ENCODE assay signal across 26 cellular contexts in the genomic region with DNA sequence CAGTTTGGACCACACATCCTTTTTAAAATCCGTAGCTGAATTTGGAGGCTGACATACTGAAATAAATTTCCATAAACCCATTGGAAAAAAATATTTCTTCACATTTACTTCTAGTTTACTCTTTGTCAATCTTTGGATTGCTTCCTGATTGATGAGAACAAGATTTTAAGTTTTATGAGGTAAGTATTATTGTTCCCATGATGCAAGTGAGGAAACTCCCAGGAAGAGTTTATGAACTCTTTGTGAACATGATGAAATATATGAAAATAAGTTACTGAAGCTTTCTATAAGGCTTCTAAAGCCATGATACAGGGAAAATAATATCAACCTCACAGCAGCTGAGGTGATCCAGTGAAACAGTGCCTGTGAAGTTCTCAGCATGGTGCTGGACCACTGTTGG.
"Had no signal": no experiment of that assay in that cellular context is flagged by ENCODE, and none has a peak within 500 bp of the region (broad histone marks: within the 10 kb centered on the region; RNA-seq: fewer than 3 reads in every experiment).

No MANE protein-coding gene starts in this region.

- DNase-seq: activated CD4-positive, alpha-beta T cell treated with anti-CD3 and anti-CD28 coated beads for 1 hour; activated CD4-positive, alpha-beta T cell treated with anti-CD3 and anti-CD28 coated beads, Interleukin-2, amount 10 ng/mL, durations not matched to agents 24 days and 14 days; activated CD4-positive, alpha-beta T cell treated with anti-CD3 and anti-CD28 coated beads, Interleukin-2, amount 50 U/mL, for 48 hours; activated CD8-positive, alpha-beta memory T cell treated with anti-CD3 and anti-CD28 coated beads, Interleukin-2, amount 10 ng/mL, durations not matched to agents 7 days and 5 days; activated effector memory CD4-positive, alpha-beta T cell treated with anti-CD3 and anti-CD28 coated beads, Interleukin-2, amount 50 U/mL, for 16 hours; activated naive CD4-positive, alpha-beta T cell treated with Interleukin-2 at 50 U/mL for 16 hours; activated naive CD8-positive, alpha-beta T cell treated with anti-CD3 and anti-CD28 coated beads, Interleukin-2, amount 50 U/mL, for 24 hours; activated T-cell treated with anti-CD3 and anti-CD28 coated beads, Interleukin-2, amount 50 U/mL, for 4 hours; amygdala; brain microvascular endothelial cell; caudate nucleus; NCI-H1092; NCI-H1417; NCI-H1930; NCI-H2171; NCI-H2227 treated with DMSO at 0.1 percent for 48 hours; NCI-H446 treated with DMSO at 0.1 percent for 48 hours; NCI-H524 treated with DMSO at 0.1 percent for 48 hours; NCI-H748 treated with DMSO at 0.1 percent for 48 hours; OCI-M1; Peyer's patch; SHP77 treated with DMSO at 0.1 percent for 48 hours had no signal

- H3K4me3 ChIP-seq: Peyer's patch had no signal

- H3K27ac ChIP-seq: brain microvascular endothelial cell, KMS-11, Peyer's patch had no signal

- H3K9me3 ChIP-seq: Peyer's patch had no signal

- H3K4me1 ChIP-seq: Peyer's patch had no signal

- ATAC-seq: activated CD8-positive, alpha-beta memory T cell treated with anti-CD3 and anti-CD28 coated beads, Interleukin-2, amount 10 ng/mL, durations not matched to agents 7 days and 5 days; activated naive CD4-positive, alpha-beta T cell treated with anti-CD3 and anti-CD28 coated beads, Interleukin-2, amount 50 U/mL, for 72 hours; activated naive CD8-positive, alpha-beta T cell treated with anti-CD3 and anti-CD28 coated beads, Interleukin-2, amount 50 U/mL, for 24 hours; activated T-cell treated with anti-CD3 and anti-CD28 coated beads, Interleukin-2, amount 50 U/mL, for 4 hours; WTC11 had no signal

- H3K36me3 ChIP-seq: brain microvascular endothelial cell, Peyer's patch had no signal

- H3K27me3 ChIP-seq: brain microvascular endothelial cell, Peyer's patch had no signal

- FAIRE-seq: astrocyte had no signal
